In genomic region chr6:44593539-44593944, GRCh38 we compare ENCODE assay signal across 9 cellular contexts.
DNase-seq lines count a peak whose midpoint lies in the region; TF ChIP-seq lines count a peak whose summit lies in the region.
"Had no signal": no experiment of that assay in that cellular context is flagged by ENCODE, and none has a peak within 500 bp of the region (broad histone marks: within the 10 kb centered on the region; RNA-seq: fewer than 3 reads in every experiment).

No MANE protein-coding gene starts in this region.

- TF ChIP-seq CTCF in GM12874 (IDR thresholded peaks at IDR 0.05; ENCODE audit: insufficient read depth, low read depth, low read length): peak; percentile 53

- peak; percentile 41 for DNase-seq in 8988T
- peak; percentile 59 for DNase-seq in NCI-H1105 treated with DMSO at 0.1 percent for 48 hours (lab: John Stamatoyannopoulos, UW)
- peak; percentile 36 for DNase-seq in T-helper 9 cell
- peak; percentile 16 to 62 for DNase-seq in T47D (ENCODE audit: low read depth in 1 of 2, low spot score in 1 of 2)
- DNase-seq in medulla oblongata (ENCODE audit: extremely low spot score): peak; percentile 36
- peak; percentile 19 to 43 for DNase-seq in stimulated activated CD8-positive, alpha-beta memory T cell treated with anti-CD3 and anti-CD28 coated beads, Interleukin-7, amount 100 ng/mL, for 4 hours (ENCODE audit: low read depth in 2 of 2)
- no peak for DNase-seq in NCI-H128 (lab: John Stamatoyannopoulos, UW; ENCODE audit: unreplicated experiment)
- DNase-seq: pancreas had no signal

- in situ Hi-C loops in T47D (cut with HindIII; ENCODE audit: low pct_unique_long_range_greater_than_20kb, low sequenced_read_pairs): no loop called here
